Comparison of ENCODE assay signal across 25 cellular contexts in genomic region chr5:174426851-174427250, GRCh38.
DNase-seq lines count a peak whose midpoint lies in the region; ATAC-seq and TF ChIP-seq lines count a peak whose summit lies in the region.
"Had no signal": no experiment of that assay in that cellular context is flagged by ENCODE, and none has a peak within 500 bp of the region (broad histone marks: within the 10 kb centered on the region; RNA-seq: fewer than 3 reads in every experiment).

No MANE protein-coding gene starts in this region.

- H2AK9ac ChIP-seq in IMR-90 (replicated peaks; ENCODE audit: low read depth, low read length, poor library complexity): no peak overlapping the region

- no peak overlapping the region for H3K4ac ChIP-seq in IMR-90 (ENCODE audit: low read depth, low read length)
- no peak overlapping the region for H3K4ac ChIP-seq in mesendoderm (ENCODE audit: low read depth, low read length)
- no peak overlapping the region for H3K4ac ChIP-seq in trophoblast cell (ENCODE audit: low read depth, low read length)

- H3K9ac ChIP-seq in IMR-90 (ENCODE audit: low read depth, low read length) (no peak overlapping the region), mesendoderm (ENCODE audit: low read length) (no peak overlapping the region), trophoblast cell (ENCODE audit: low read length) (no peak overlapping the region)
- H3K9ac ChIP-seq: BLaER1 had no signal

- H3K79me2 ChIP-seq in mesendoderm (ENCODE audit: control insufficient read depth, insufficient read depth, low read length): no peaks in the 10 kb centered on the region
- H3K79me2 ChIP-seq in trophoblast cell (ENCODE audit: control insufficient read depth, insufficient read depth, low read length, poor library complexity): peaks cover 2% of the 10 kb centered on the region

- H3K56ac ChIP-seq in IMR-90 (ENCODE audit: extremely low read depth, insufficient read depth, low read length): no peak overlapping the region
- H3K56ac ChIP-seq in mesendoderm (ENCODE audit: low read length): no peak overlapping the region

- WGBS in IMR-90 (ENCODE audit: extremely low coverage in 2 of 2, insufficient read length in 1 of 2), 2 experiments: 70% methylated on average over 2 of the region's 4 CpGs; no CpG with 5 or more reads in 1 of the 2 experiments
- WGBS in esophagus muscularis mucosa: 87% methylated on average over 3 of the region's 4 CpGs
- no CpG with 5 or more reads among the region's 4 CpGs for WGBS in mesendoderm (ENCODE audit: extremely low coverage, insufficient coverage, low lambda C conversion rate)
- WGBS in trophoblast cell (ENCODE audit: extremely low coverage, insufficient coverage, insufficient read length): no CpG with 5 or more reads among the region's 4 CpGs

- no peak for ATAC-seq in IMR-90 (ENCODE audit: low read depth)
- ATAC-seq in stimulated activated effector memory CD8-positive, alpha-beta T cell treated with anti-CD3 and anti-CD28 coated beads, Interleukin-12 subunit alpha, Interleukin-12 subunit beta, amount 100 ng/mL, for 72 hours: no peak
- no peak for ATAC-seq in HG02642 (IDR thresholded peaks at IDR 0.05; ENCODE audit: poor library complexity, unreplicated experiment)
- no peak for ATAC-seq in HG02885 (IDR thresholded peaks at IDR 0.05; ENCODE audit: poor library complexity, unreplicated experiment)
- ATAC-seq: A549, GM12878 had no signal

- H2AK5ac ChIP-seq in IMR-90 (ENCODE audit: low read depth, low read length) (no peak overlapping the region), mesendoderm (ENCODE audit: low read length) (peak overlapping the region; percentile 75), trophoblast cell (ENCODE audit: low read length) (peak overlapping the region; percentile 1)

- TF ChIP-seq EP300 in esophagus muscularis mucosa (IDR thresholded peaks at IDR 0.05): no peak

- TF ChIP-seq CTCF in IMR-90 (conservative IDR thresholded peaks at IDR 0.05; ENCODE audit: low read depth, low read length) (no peak), esophagus muscularis mucosa (IDR thresholded peaks at IDR 0.05) (no peak)

- no peaks in the 10 kb centered on the region for H3K9me3 ChIP-seq in IMR-90 (ENCODE audit: control insufficient read depth, insufficient read depth, low read length)
- H3K9me3 ChIP-seq in esophagus muscularis mucosa: no peaks in the 10 kb centered on the region
- peaks cover 1% of the 10 kb centered on the region for H3K9me3 ChIP-seq in trophoblast cell (ENCODE audit: insufficient read depth, low read depth, low read length)
- H3K9me3 ChIP-seq: A549, BE2C, BLaER1 had no signal

- H2AFZ ChIP-seq in IMR-90 (replicated peaks; ENCODE audit: low read length, poor library complexity): no peak overlapping the region
- H2AFZ ChIP-seq in trophoblast cell (ENCODE audit: insufficient read depth, low read length, poor library complexity): no peak overlapping the region

- H2BK120ac ChIP-seq in IMR-90 (ENCODE audit: low read depth, low read length) (peak overlapping the region; percentile 9; the same call in 1 of the 2 replicates), mesendoderm (ENCODE audit: low read depth, low read length) (peak overlapping the region; percentile 94), trophoblast cell (ENCODE audit: insufficient read depth, low read length, poor library complexity) (peak overlapping the region; percentile 0)

- TF ChIP-seq RAD21 in IMR-90 (IDR thresholded peaks at IDR 0.05; ENCODE audit: low read length): no peak

- H4K12ac ChIP-seq in trophoblast cell (ENCODE audit: low read depth, low read length): no peak overlapping the region

- H3K27ac ChIP-seq in IMR-90 (ENCODE audit: insufficient read depth, low read length) (no peak overlapping the region), esophagus muscularis mucosa (replicated peaks in 1 of 4) (no peak overlapping the region), mesendoderm (ENCODE audit: low read depth, low read length) (peak overlapping the region; percentile 60), trophoblast cell (ENCODE audit: low read depth, low read length) (no peak overlapping the region)
- H3K27ac ChIP-seq: 22Rv1, A549, BLaER1 had no signal

- H3K4me2 ChIP-seq in IMR-90 (ENCODE audit: low read depth, low read length) (no peak overlapping the region), mesendoderm (ENCODE audit: low read length) (no peak overlapping the region), trophoblast cell (ENCODE audit: low read length) (no peak overlapping the region)
- H3K4me2 ChIP-seq: A549, BLaER1 had no signal

- H3K36me3 ChIP-seq in IMR-90 (ENCODE audit: control insufficient read depth, insufficient read depth, low read length) (no peaks in the 10 kb centered on the region), esophagus muscularis mucosa (no peaks in the 10 kb centered on the region), mesendoderm (ENCODE audit: control insufficient read depth, insufficient read depth, low read length) (no peaks in the 10 kb centered on the region), trophoblast cell (ENCODE audit: control insufficient read depth in 1 of 2, insufficient read depth in 2 of 2, low read length in 2 of 2) (no peaks in the 10 kb centered on the region)
- H3K36me3 ChIP-seq: BE2C, BLaER1 had no signal

- H3K27ac Mint-ChIP-seq in stimulated activated effector memory CD8-positive, alpha-beta T cell treated with anti-CD3 and anti-CD28 coated beads, Interleukin-12 subunit alpha, Interleukin-12 subunit beta, amount 100 ng/mL, for 72 hours: no peak overlapping the region
- H3K27ac Mint-ChIP-seq: CD4-positive, alpha-beta memory T cell; CD4-positive, CD25-positive, alpha-beta regulatory T cell; CD8-positive, alpha-beta memory T cell had no signal

- DNase-seq in IMR-90 (no peak), esophagus muscularis mucosa (ENCODE audit: extremely low spot score) (peak; percentile 64), mesendoderm (no peak), trophoblast cell (no peak), AG08395 (ENCODE audit: low spot score) (no peak)
- no peak for DNase-seq in stimulated activated effector memory CD8-positive, alpha-beta T cell treated with anti-CD3 and anti-CD28 coated beads, Interleukin-12 subunit alpha, Interleukin-12 subunit beta, amount 100 ng/mL, for 72 hours (ENCODE audit: low spot score in 2 of 2)
- DNase-seq: BE2C; C1 segment of cervical spinal cord; CD4-positive, alpha-beta memory T cell; CD4-positive, CD25-positive, alpha-beta regulatory T cell; CD8-positive, alpha-beta memory T cell; DMS 273 treated with DMSO at 0.1 percent for 48 hours; DMS153; DMS53; DMS79; DND-41; EL; GDM1 had no signal

- H3K23ac ChIP-seq in IMR-90 (ENCODE audit: low read depth, low read length): no peak overlapping the region
- no peak overlapping the region for H3K23ac ChIP-seq in mesendoderm (ENCODE audit: low read length)
- no peak overlapping the region for H3K23ac ChIP-seq in trophoblast cell (ENCODE audit: low read length)

- no peak overlapping the region for H3K18ac ChIP-seq in IMR-90 (ENCODE audit: low read depth, low read length)
- H3K18ac ChIP-seq in mesendoderm (ENCODE audit: low read length): peak overlapping the region; percentile 82
- no peak overlapping the region for H3K18ac ChIP-seq in trophoblast cell (ENCODE audit: low read length)

- H4K5ac ChIP-seq in IMR-90 (ENCODE audit: low read depth, low read length) (no peak overlapping the region), mesendoderm (ENCODE audit: low read length) (no peak overlapping the region)

- H3K27me3 ChIP-seq in IMR-90 (ENCODE audit: control insufficient read depth, insufficient read depth, low read length) (peaks cover 2% of the 10 kb centered on the region; the same call in 1 of the 2 replicates), esophagus muscularis mucosa (peaks cover 0 to 12% (median 0%) of the 10 kb centered on the region in 4 donors), mesendoderm (ENCODE audit: insufficient read depth, low read length, poor library complexity) (no peaks in the 10 kb centered on the region), trophoblast cell (ENCODE audit: insufficient read depth, low read length) (no peaks in the 10 kb centered on the region)
- H3K27me3 ChIP-seq: BE2C, BLaER1 had no signal

- H3K4me1 ChIP-seq in IMR-90 (ENCODE audit: control insufficient read depth, insufficient read depth, low read length) (no peaks in the 10 kb centered on the region; the same call in 1 of the 2 replicates), esophagus muscularis mucosa (peaks cover 0 to 5% (median 0%) of the 10 kb centered on the region in 4 donors), mesendoderm (ENCODE audit: control insufficient read depth, low read depth, low read length) (peaks cover 9% of the 10 kb centered on the region), trophoblast cell (ENCODE audit: control insufficient read depth in 1 of 2, insufficient read depth in 2 of 2, low read length in 2 of 2) (peaks cover 25 to 29% of the 10 kb centered on the region in 2 experiments)
- H3K4me1 ChIP-seq: A549 had no signal

- no peaks in the 10 kb centered on the region for H3K9me3 Mint-ChIP-seq in stimulated activated effector memory CD8-positive, alpha-beta T cell treated with anti-CD3 and anti-CD28 coated beads, Interleukin-12 subunit alpha, Interleukin-12 subunit beta, amount 100 ng/mL, for 72 hours
- H3K9me3 Mint-ChIP-seq: CD14-positive monocyte had no signal

- no peaks in the 10 kb centered on the region for H3K79me1 ChIP-seq in IMR-90 (ENCODE audit: low read depth in 1 of 2, low read length in 2 of 2)
- no peaks in the 10 kb centered on the region for H3K79me1 ChIP-seq in mesendoderm (ENCODE audit: low read length)
- peaks cover 33% of the 10 kb centered on the region for H3K79me1 ChIP-seq in trophoblast cell (ENCODE audit: low read length)

- no peak overlapping the region for H2BK5ac ChIP-seq in IMR-90 (ENCODE audit: low read depth, low read length, poor library complexity, severe bottlenecking)
- peak overlapping the region; percentile 80 for H2BK5ac ChIP-seq in mesendoderm (ENCODE audit: low read length)
- no peak overlapping the region for H2BK5ac ChIP-seq in trophoblast cell (ENCODE audit: low read depth, low read length, poor library complexity)

- H2BK20ac ChIP-seq in IMR-90 (ENCODE audit: low read depth, low read length): no peak overlapping the region

- no TSS peak for BruUV-seq in IMR-90 (replicated peaks; lab: Mats Ljungman, UMichigan)

- dilution Hi-C loops in IMR-90 (cut with HindIII; ENCODE audit: low sequenced_read_pairs, unreplicated experiment): no loop called here

- H3K4me1 Mint-ChIP-seq in stimulated activated effector memory CD8-positive, alpha-beta T cell treated with anti-CD3 and anti-CD28 coated beads, Interleukin-12 subunit alpha, Interleukin-12 subunit beta, amount 100 ng/mL, for 72 hours: no peaks in the 10 kb centered on the region
- H3K4me1 Mint-ChIP-seq: CD14-positive monocyte; CD4-positive, CD25-positive, alpha-beta regulatory T cell had no signal

- no peak overlapping the region for H4K8ac ChIP-seq in IMR-90 (ENCODE audit: low read depth in 2 of 2, low read length in 2 of 2)
- no peak overlapping the region for H4K8ac ChIP-seq in mesendoderm (ENCODE audit: low read depth, low read length)
- H4K8ac ChIP-seq in trophoblast cell (ENCODE audit: low read depth, low read length): no peak overlapping the region

- H4K20me1 ChIP-seq in IMR-90 (ENCODE audit: insufficient read depth, low read length): no peaks in the 10 kb centered on the region
- H4K20me1 ChIP-seq: BLaER1 had no signal

- no peaks in the 10 kb centered on the region for H3K36me3 Mint-ChIP-seq in stimulated activated effector memory CD8-positive, alpha-beta T cell treated with anti-CD3 and anti-CD28 coated beads, Interleukin-12 subunit alpha, Interleukin-12 subunit beta, amount 100 ng/mL, for 72 hours
- H3K36me3 Mint-ChIP-seq: CD14-positive monocyte; CD4-positive, alpha-beta memory T cell; CD4-positive, CD25-positive, alpha-beta regulatory T cell; CD8-positive, alpha-beta memory T cell had no signal

- H3K4me3 Mint-ChIP-seq in stimulated activated effector memory CD8-positive, alpha-beta T cell treated with anti-CD3 and anti-CD28 coated beads, Interleukin-12 subunit alpha, Interleukin-12 subunit beta, amount 100 ng/mL, for 72 hours: no peak overlapping the region
- H3K4me3 Mint-ChIP-seq: CD4-positive, alpha-beta memory T cell; CD4-positive, CD25-positive, alpha-beta regulatory T cell; CD8-positive, alpha-beta memory T cell had no signal

- H2BK15ac ChIP-seq in IMR-90 (ENCODE audit: low read depth, low read length) (no peak overlapping the region), mesendoderm (replicated peaks; ENCODE audit: low read depth) (no peak overlapping the region)

- H2BK12ac ChIP-seq in trophoblast cell (ENCODE audit: low read length): peak overlapping the region; percentile 32

- H3K9me1 ChIP-seq in IMR-90 (ENCODE audit: insufficient read depth, low read length): no peaks in the 10 kb centered on the region

- in situ Hi-C loops in IMR-90 (cut with MboI; ENCODE audit: low sequenced_read_pairs): no loop called here

- POLR2A ChIA-PET in IMR-90 (lab: Charles Lee; ENCODE audit: unreplicated experiment): no interaction called here

- CTCF ChIA-PET in IMR-90 (lab: Yijun Ruan, JAX): interaction anchor here (0.7 kb wide), 1 partner anchor 367 kb away, joined by 3 read pairs; no protein-coding TSS in a partner anchor

- H3K4me3 ChIP-seq in IMR-90 (ENCODE audit: insufficient read depth, low read depth, low read length) (no peak overlapping the region), esophagus muscularis mucosa (no peak overlapping the region), mesendoderm (ENCODE audit: low read length) (no peak overlapping the region), trophoblast cell (ENCODE audit: low read depth, low read length) (no peak overlapping the region)
- H3K4me3 ChIP-seq: A549, BLaER1, GM12878 had no signal

- intact Hi-C loops in IMR-90 (cut with micrococcal nuclease) (no loop called here), esophagus muscularis mucosa (cut with DNase I) (no loop called here)

- TF ChIP-seq POLR2A in IMR-90 (IDR thresholded peaks at IDR 0.05; ENCODE audit: low read depth, low read length) (no peak), esophagus muscularis mucosa (IDR thresholded peaks at IDR 0.05; ENCODE audit: low read depth) (no peak)

- H4K91ac ChIP-seq in IMR-90 (ENCODE audit: insufficient read depth, low read depth, low read length) (no peak overlapping the region), trophoblast cell (ENCODE audit: low read depth, low read length) (peak overlapping the region; percentile 2)

- H3K14ac ChIP-seq in IMR-90 (replicated peaks; ENCODE audit: low read depth, low read length): no peak overlapping the region
- H3K14ac ChIP-seq in trophoblast cell (ENCODE audit: low read length): no peak overlapping the region

Comparison
In these comparisons a context has a peak if more than half of its experiments do, and no peak if none do; other contexts are left out.
1. H2BK120ac ChIP-seq: peak in every context shown above with its lines; median percentile 94 in mesendoderm; 9 in IMR-90; 0 in trophoblast cell.